Comparison of ENCODE assay signal across 22 cellular contexts in genomic region chr10:98956576-98957260, GRCh38.
DNase-seq lines count a peak whose midpoint lies in the region; ATAC-seq, FAIRE-seq and TF ChIP-seq lines count a peak whose summit lies in the region.
"Had no signal": no experiment of that assay in that cellular context is flagged by ENCODE, and none has a peak within 500 bp of the region (broad histone marks: within the 10 kb centered on the region; RNA-seq: fewer than 3 reads in every experiment).

No MANE protein-coding gene starts in this region.

- no peak for TF ChIP-seq RAD21 in IMR-90 (IDR thresholded peaks at IDR 0.05; ENCODE audit: low read length)

- no peaks in the 10 kb centered on the region for H3K27me3 ChIP-seq in AG04450 (ENCODE audit: control insufficient read depth, insufficient read depth, low read length)
- no peaks in the 10 kb centered on the region for H3K27me3 ChIP-seq in IMR-90 (ENCODE audit: control insufficient read depth, insufficient read depth, low read length)
- H3K27me3 ChIP-seq in bronchial epithelial cell (ENCODE audit: control insufficient read depth, insufficient read depth, low read length) = no peaks in the 10 kb centered on the region
- H3K27me3 ChIP-seq in kidney epithelial cell (ENCODE audit: control insufficient read depth, insufficient read depth, low read length) = no peaks in the 10 kb centered on the region
- H3K27me3 ChIP-seq: upper lobe of right lung had no signal

- no peaks in the 10 kb centered on the region for H3K79me1 ChIP-seq in IMR-90 (ENCODE audit: low read depth in 1 of 2, low read length in 2 of 2)

- peak; percentile 59 for ATAC-seq in IMR-90 (ENCODE audit: low read depth)
- ATAC-seq: activated CD8-positive, alpha-beta memory T cell treated with anti-CD3 and anti-CD28 coated beads, Interleukin-2, amount 10 ng/mL, durations not matched to agents 7 days and 5 days; Right ventricle myocardium inferior; stimulated activated naive CD8-positive, alpha-beta T cell treated with anti-CD3 and anti-CD28 coated beads, Interleukin-15, Interleukin-2, amounts not matched to agents 100 U/mL and 50 U/mL, for 24 hours; upper lobe of right lung had no signal

- no peak for FAIRE-seq in bronchial epithelial cell (lab: Jason Lieb, UNC)
- FAIRE-seq: A204.1, colon had no signal

- no peaks in the 10 kb centered on the region for H4K20me1 ChIP-seq in IMR-90 (ENCODE audit: insufficient read depth, low read length)

- H4K91ac ChIP-seq in IMR-90 (ENCODE audit: insufficient read depth, low read depth, low read length) = peak overlapping the region; percentile 40

- POLR2A ChIA-PET in AG04450 (lab: Yijun Ruan, JAX) = interaction anchor here (1.1 to 1.4 kb wide), 2 partner anchors 37 to 496 kb away, joined by 3 to 4 read pairs; no protein-coding TSS in a partner anchor
- POLR2A ChIA-PET in IMR-90 (lab: Charles Lee; ENCODE audit: unreplicated experiment) = no interaction called here

- peak overlapping the region; percentile 75 for H3K14ac ChIP-seq in IMR-90 (replicated peaks; ENCODE audit: low read depth, low read length)

- H2BK5ac ChIP-seq in IMR-90 (ENCODE audit: low read depth, low read length, poor library complexity, severe bottlenecking) = peak overlapping the region; percentile 95

- peak overlapping the region; percentile 89 for H3K18ac ChIP-seq in IMR-90 (ENCODE audit: low read depth, low read length)

- peaks cover 6% of the 10 kb centered on the region; the same call in 1 of the 2 replicates for H3K9me1 ChIP-seq in IMR-90 (ENCODE audit: insufficient read depth, low read length)

- in situ Hi-C loops in IMR-90 (cut with MboI; ENCODE audit: low sequenced_read_pairs) = no loop called here

- H3K56ac ChIP-seq in IMR-90 (ENCODE audit: extremely low read depth, insufficient read depth, low read length) = 0 out of 2 replicates have a peak overlapping the region, but pooled peaks have one; percentile 10

- peak overlapping the region; percentile 73 for H3K4ac ChIP-seq in IMR-90 (ENCODE audit: low read depth, low read length)

- peak overlapping the region; percentile 81; the same call in 1 of the 2 replicates for H4K5ac ChIP-seq in IMR-90 (ENCODE audit: low read depth, low read length)

- peaks cover 17% of the 10 kb centered on the region for H3K4me1 ChIP-seq in IMR-90 (ENCODE audit: control insufficient read depth, insufficient read depth, low read length)
- H3K4me1 ChIP-seq: upper lobe of right lung had no signal

- BruUV-seq in IMR-90 (replicated peaks; lab: Mats Ljungman, UMichigan) = no TSS peak

- no peaks in the 10 kb centered on the region for H3K36me3 ChIP-seq in IMR-90 (ENCODE audit: control insufficient read depth, insufficient read depth, low read length)
- H3K36me3 ChIP-seq in bronchial epithelial cell (ENCODE audit: control insufficient read depth, insufficient read depth, low read length) = no peaks in the 10 kb centered on the region
- H3K36me3 ChIP-seq in kidney epithelial cell (ENCODE audit: control insufficient read depth, insufficient read depth, low read length) = no peaks in the 10 kb centered on the region
- H3K36me3 ChIP-seq: upper lobe of right lung had no signal

- peak overlapping the region; percentile 69 for H2AFZ ChIP-seq in IMR-90 (replicated peaks; ENCODE audit: low read length, poor library complexity)

- peak overlapping the region; percentile 44 for H3K4me2 ChIP-seq in IMR-90 (ENCODE audit: low read depth, low read length)

- H2BK120ac ChIP-seq in IMR-90 (ENCODE audit: low read depth, low read length) = peak overlapping the region; percentile 90

- no peak overlapping the region for H3K9ac ChIP-seq in IMR-90 (ENCODE audit: low read depth, low read length)

- peak overlapping the region; percentile 91 for H2BK20ac ChIP-seq in IMR-90 (ENCODE audit: low read depth, low read length)

- peak overlapping the region; percentile 60 for H3K27ac ChIP-seq in AG04450 (ENCODE audit: low read depth, low read length)
- H3K27ac ChIP-seq in IMR-90 (ENCODE audit: insufficient read depth, low read length) = peak overlapping the region; percentile 74
- H3K27ac ChIP-seq: upper lobe of right lung had no signal

- peak overlapping the region; percentile 83 for H3K23ac ChIP-seq in IMR-90 (ENCODE audit: low read depth, low read length)

- TF ChIP-seq CTCF in AG04450 (IDR thresholded peaks at IDR 0.05; ENCODE audit: low read depth, low read length) (no peak), IMR-90 (conservative IDR thresholded peaks at IDR 0.05; ENCODE audit: low read depth, low read length) (no peak), bronchial epithelial cell (IDR thresholded peaks at IDR 0.05; ENCODE audit: insufficient read depth, low read length, severe bottlenecking) (no peak), kidney epithelial cell (IDR thresholded peaks at IDR 0.05; ENCODE audit: insufficient read depth, low read length, poor library complexity, severe bottlenecking) (no peak)

- peak overlapping the region; percentile 37; the same call in 2 of the 3 replicates for H2BK15ac ChIP-seq in IMR-90 (ENCODE audit: low read depth, low read length)

- H4K8ac ChIP-seq in IMR-90 (ENCODE audit: low read depth in 2 of 2, low read length in 2 of 2) = peak overlapping the region; percentile 14 to 76; a peak in 3 of 4 replicates

- CTCF ChIA-PET in AG04450 (lab: Charles Lee) = no interaction called here
- CTCF ChIA-PET in IMR-90 (lab: Yijun Ruan, JAX) = interaction anchor here (0.7 kb wide), 1 partner anchor 1784 kb away, joined by 5 read pairs; no protein-coding TSS in a partner anchor

- no peak for DNase-seq in AG04450 (ENCODE audit: low read depth, low spot score)
- DNase-seq in IMR-90 = peak; percentile 73
- DNase-seq in bronchial epithelial cell (ENCODE audit: low read depth) = peak; percentile 21
- DNase-seq in kidney epithelial cell (ENCODE audit: low read depth) = peak; percentile 21
- no peak for DNase-seq in SKM-1 (lab: John Stamatoyannopoulos, UW; ENCODE audit: unreplicated experiment)
- no peak for DNase-seq in NCI-H510A (lab: John Stamatoyannopoulos, UW)
- no peak for DNase-seq in ureter (ENCODE audit: low spot score)
- DNase-seq in SK-N-DZ (ENCODE audit: low spot score) = no peak
- DNase-seq: activated CD4-positive, CD25-positive, alpha-beta regulatory T cell treated with anti-CD3 and anti-CD28 coated beads, Interleukin-2, amount 50 U/mL, for 72 hours; activated CD8-positive, alpha-beta memory T cell treated with anti-CD3 and anti-CD28 coated beads, Interleukin-2, amount 10 ng/mL, durations not matched to agents 7 days and 5 days; activated effector memory CD4-positive, alpha-beta T cell treated with anti-CD3 and anti-CD28 coated beads, Interleukin-2, amount 50 U/mL, for 16 hours; DMS79; head of caudate nucleus; mesendoderm; MM.1S; NCI-H1694; NCI-H446 treated with DMSO at 0.1 percent for 48 hours; stimulated activated naive CD8-positive, alpha-beta T cell treated with anti-CD3 and anti-CD28 coated beads, Interleukin-15, Interleukin-2, amounts not matched to agents 100 U/mL and 50 U/mL, for 24 hours; upper lobe of right lung had no signal

- dilution Hi-C loops in IMR-90 (cut with HindIII; ENCODE audit: low sequenced_read_pairs, unreplicated experiment) = no loop called here

- 60% methylated on average over 1 of the region's 4 CpGs; no CpG with 5 or more reads in 1 of the 2 experiments for WGBS in IMR-90 (ENCODE audit: extremely low coverage in 2 of 2, insufficient read length in 1 of 2), 2 experiments

- intact Hi-C loops in IMR-90 (cut with micrococcal nuclease) = loop anchor here (5.0 kb wide), 1 partner anchor 79 kb away; no protein-coding TSS in a partner anchor

- no peak overlapping the region for H2AK5ac ChIP-seq in IMR-90 (ENCODE audit: low read depth, low read length)

- no peak overlapping the region for H2AK9ac ChIP-seq in IMR-90 (replicated peaks; ENCODE audit: low read depth, low read length, poor library complexity)

- no peak for TF ChIP-seq POLR2A in IMR-90 (IDR thresholded peaks at IDR 0.05; ENCODE audit: low read depth, low read length)

- H3K4me3 ChIP-seq in AG04450 (ENCODE audit: low read depth, low read length) (no peak overlapping the region), IMR-90 (ENCODE audit: insufficient read depth, low read depth, low read length) (no peak overlapping the region), bronchial epithelial cell (ENCODE audit: low read depth, low read length) (no peak overlapping the region), kidney epithelial cell (ENCODE audit: low read depth, low read length) (no peak overlapping the region)
- H3K4me3 ChIP-seq: upper lobe of right lung had no signal

- H3K9me3 ChIP-seq in AG04450 (ENCODE audit: control insufficient read depth, insufficient read depth, low read length) (no peaks in the 10 kb centered on the region), IMR-90 (ENCODE audit: control insufficient read depth, insufficient read depth, low read length) (no peaks in the 10 kb centered on the region)
- H3K9me3 ChIP-seq: upper lobe of right lung had no signal

TF ChIP-seq in IMR-90, 13 proteins besides CTCF, POLR2A, EP300 and RAD21 (continues in another document):
- TF ChIP-seq BHLHE40 (IDR thresholded peaks at IDR 0.05; ENCODE audit: low read depth, low read length) (no peak), CHD1 (IDR thresholded peaks at IDR 0.05; ENCODE audit: low read depth, low read length) (no peak), NFE2L2 (IDR thresholded peaks at IDR 0.05; ENCODE audit: low read depth, low read length) (no peak), USF2 (IDR thresholded peaks at IDR 0.05; ENCODE audit: low read depth, low read length) (no peak), RFX5 (IDR thresholded peaks at IDR 0.05; ENCODE audit: low read depth, low read length) (no peak), MXI1 (IDR thresholded peaks at IDR 0.05; ENCODE audit: borderline replicate concordance, low read depth, low read length) (no peak), SMC3 (IDR thresholded peaks at IDR 0.05; ENCODE audit: low read depth, low read length) (no peak), RCOR1 (IDR thresholded peaks at IDR 0.05; ENCODE audit: insufficient replicate concordance, low read length) (no peak), MAFK (IDR thresholded peaks at IDR 0.05; ENCODE audit: low read depth, low read length) (no peak), CEBPB (IDR thresholded peaks at IDR 0.05; ENCODE audit: low read depth, low read length) (no peak), MAZ (IDR thresholded peaks at IDR 0.05; ENCODE audit: borderline replicate concordance, low read depth, low read length) (no peak), FOS (IDR thresholded peaks at IDR 0.05; ENCODE audit: low read depth, low read length) (no peak)

Comparison
In these comparisons a context has a peak if more than half of its experiments do, and no peak if none do; other contexts are left out.
1. DNase-seq: peak in IMR-90 (single experiment), bronchial epithelial cell (single experiment) and kidney epithelial cell (single experiment); none in AG04450 (single experiment), SKM-1 (single experiment), NCI-H510A (single experiment), ureter (single experiment) and SK-N-DZ (single experiment).